ENCODE assay signal across 22 cellular contexts in genomic region chr2:216294305-216294704, GRCh38.
"Had no signal": no experiment of that assay in that cellular context is flagged by ENCODE, and none has a peak within 500 bp of the region (broad histone marks: within the 10 kb centered on the region; RNA-seq: fewer than 3 reads in every experiment).

No MANE protein-coding gene starts in this region.

- DNase-seq: activated B cell treated with CpG ODN at 0.5 μM for 24 hours; activated CD4-positive, alpha-beta memory T cell treated with anti-CD3 and anti-CD28 coated beads for 36 hours; activated CD4-positive, alpha-beta T cell treated with anti-CD3 and anti-CD28 coated beads for 4 hours; activated naive CD4-positive, alpha-beta T cell; activated naive CD8-positive, alpha-beta T cell treated with anti-CD3 and anti-CD28 coated beads for 36 hours; activated T-cell treated with anti-CD3 and anti-CD28 coated beads for 4 hours; amniotic stem cell; caudate nucleus; erythroblast; heart right ventricle; immature natural killer cell; left colon; midbrain; stimulated activated CD4-positive, alpha-beta T cell treated with anti-CD3 and anti-CD28 coated beads, Interleukin-4, amount 100 ng/mL, for 1 hour; stimulated activated naive CD8-positive, alpha-beta T cell treated with anti-CD3 and anti-CD28 coated beads, Interleukin-15, amount 100 ng/mL, for 72 hours; T-helper 1 cell; T-helper 9 cell; testis had no signal

- H3K36me3 ChIP-seq: heart right ventricle, upper lobe of left lung had no signal

- H3K4me1 ChIP-seq: heart right ventricle, parathyroid adenoma, testis, upper lobe of left lung had no signal

- H3K27me3 ChIP-seq: testis, upper lobe of left lung had no signal

- H3K9ac ChIP-seq: parathyroid adenoma had no signal

- H3K27ac ChIP-seq: heart right ventricle, parathyroid adenoma, testis, upper lobe of left lung had no signal

- H3K9me3 ChIP-seq: heart right ventricle, testis, upper lobe of left lung had no signal

- H3K4me2 ChIP-seq: smooth muscle cell had no signal

- H3K4me3 ChIP-seq: heart right ventricle, lung, smooth muscle cell, testis, upper lobe of left lung had no signal
